In the genomic region with DNA sequence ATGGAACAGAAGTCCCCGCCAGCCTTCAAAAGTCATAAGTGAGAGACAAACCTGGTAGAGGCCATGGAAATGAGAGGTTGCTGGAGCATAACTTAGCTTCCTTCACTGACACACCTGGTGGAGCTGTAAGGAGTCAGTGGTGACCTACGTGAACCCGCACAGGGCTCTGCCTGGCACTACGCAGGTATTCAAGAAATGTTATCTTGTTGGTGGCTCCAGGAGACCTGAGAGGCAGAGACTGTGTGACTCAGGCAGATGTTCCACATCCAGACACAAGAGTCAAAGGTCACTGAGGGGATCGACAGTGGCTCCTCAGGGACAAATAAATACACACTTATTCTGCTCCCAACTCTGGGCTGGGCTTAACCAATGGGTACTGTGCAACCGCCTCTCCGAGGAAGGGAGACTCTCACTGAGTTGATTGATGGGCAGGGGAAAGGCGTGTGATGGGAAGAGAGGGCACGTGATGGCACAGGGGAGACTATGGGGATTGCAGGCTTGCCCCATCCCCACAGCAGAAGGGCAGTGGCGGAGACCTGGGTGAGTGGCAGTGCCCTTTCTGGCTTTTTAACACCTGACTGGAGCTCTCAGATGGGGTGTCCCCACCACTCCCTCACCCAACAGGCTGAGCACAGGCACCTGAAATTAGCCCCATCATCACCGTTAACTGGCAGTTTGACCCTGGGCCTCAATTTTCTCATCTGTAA, we compare ENCODE assay signal across 2 cellular contexts.
A peak's percentile ranks its signal among the peaks of the same experiment; 100 is the strongest.
TF ChIP-seq lines count a peak whose summit lies in the region.

No MANE protein-coding gene starts in this region.

TF ChIP-seq in HCT116, 20 proteins besides CTCF, POLR2A, EP300 and RAD21:
- TF ChIP-seq ZFX (IDR thresholded peaks at IDR 0.05): no peak

TF ChIP-seq in HepG2, 621 proteins besides CTCF, POLR2A, EP300 and RAD21:
- no peak for TF ChIP-seq ZNF740 (CRISPR knock-in tag; IDR thresholded peaks at IDR 0.05)
- TF ChIP-seq NPAS2 (CRISPR knock-in tag; IDR thresholded peaks at IDR 0.05; ENCODE audit: borderline replicate concordance): no peak
- TF ChIP-seq THAP11 (CRISPR knock-in tag; IDR thresholded peaks at IDR 0.05): no peak
- no peak for TF ChIP-seq SP4 (CRISPR knock-in tag; IDR thresholded peaks at IDR 0.05)
- TF ChIP-seq NR2F1 (CRISPR knock-in tag; IDR thresholded peaks at IDR 0.05): peak; percentile 32 to 47; a peak in 1 of 4 replicates
- TF ChIP-seq ARNT2 (CRISPR knock-in tag; IDR thresholded peaks at IDR 0.05; ENCODE audit: low read depth): no peak
- no peak for TF ChIP-seq ZNF646 (CRISPR knock-in tag; IDR thresholded peaks at IDR 0.05)
- no peak for TF ChIP-seq XBP1 (CRISPR knock-in tag; IDR thresholded peaks at IDR 0.05)
- no peak for TF ChIP-seq ZSCAN21 (CRISPR knock-in tag; IDR thresholded peaks at IDR 0.05; ENCODE audit: borderline replicate concordance)
- no peak for TF ChIP-seq HOMEZ (CRISPR knock-in tag; IDR thresholded peaks at IDR 0.05; ENCODE audit: low read depth)
- TF ChIP-seq MTF2 (CRISPR knock-in tag; IDR thresholded peaks at IDR 0.05; ENCODE audit: borderline replicate concordance): no peak
- 0 out of 2 replicates have a peak, but pooled peaks have one; percentile 18 for TF ChIP-seq BHLHE40 (IDR thresholded peaks at IDR 0.05; ENCODE audit: low read length)
- TF ChIP-seq NR2F6 (IDR thresholded peaks at IDR 0.05): 0 out of 2 replicates have a peak, but pooled peaks have one; percentile 16
- no peak for TF ChIP-seq NR2F6 (CRISPR knock-in tag; IDR thresholded peaks at IDR 0.05)
- TF ChIP-seq ZNF280D (CRISPR knock-in tag; IDR thresholded peaks at IDR 0.05): no peak
- no peak for TF ChIP-seq TFE3 (CRISPR knock-in tag; IDR thresholded peaks at IDR 0.05)
- TF ChIP-seq IRF2 (CRISPR knock-in tag; IDR thresholded peaks at IDR 0.05): no peak
- TF ChIP-seq, protein P1, sequence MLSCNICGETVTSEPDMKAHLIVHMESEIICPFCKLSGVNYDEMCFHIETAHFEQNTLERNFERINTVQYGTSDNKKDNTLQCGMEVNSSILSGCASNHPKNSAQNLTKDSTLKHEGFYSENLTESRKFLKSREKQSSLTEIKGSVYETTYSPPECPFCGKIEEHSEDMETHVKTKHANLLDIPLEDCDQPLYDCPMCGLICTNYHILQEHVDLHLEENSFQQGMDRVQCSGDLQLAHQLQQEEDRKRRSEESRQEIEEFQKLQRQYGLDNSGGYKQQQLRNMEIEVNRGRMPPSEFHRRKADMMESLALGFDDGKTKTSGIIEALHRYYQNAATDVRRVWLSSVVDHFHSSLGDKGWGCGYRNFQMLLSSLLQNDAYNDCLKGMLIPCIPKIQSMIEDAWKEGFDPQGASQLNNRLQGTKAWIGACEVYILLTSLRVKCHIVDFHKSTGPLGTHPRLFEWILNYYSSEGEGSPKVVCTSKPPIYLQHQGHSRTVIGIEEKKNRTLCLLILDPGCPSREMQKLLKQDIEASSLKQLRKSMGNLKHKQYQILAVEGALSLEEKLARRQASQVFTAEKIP (CRISPR knock-in tag; IDR thresholded peaks at IDR 0.05; ENCODE audit: borderline replicate concordance): no peak
- TF ChIP-seq ZNF431 (CRISPR knock-in tag; IDR thresholded peaks at IDR 0.05; ENCODE audit: borderline replicate concordance, low read depth): no peak
- TF ChIP-seq ZNF839 (CRISPR knock-in tag; IDR thresholded peaks at IDR 0.05; ENCODE audit: borderline replicate concordance): no peak
- TF ChIP-seq ZNF777 (CRISPR knock-in tag; IDR thresholded peaks at IDR 0.05): no peak
- TF ChIP-seq NR2C2 (CRISPR knock-in tag; IDR thresholded peaks at IDR 0.05; ENCODE audit: borderline replicate concordance): peak; percentile 28; the same call in 1 of the 2 replicates
